ENCODE assay signal across 8 cellular contexts in genomic region chrX:75522565-75523411, GRCh38. TPM values are rescaled to one million over a fixed set of nuclear protein-coding genes. Genes with fewer than 3 reads are reported as not detected.
DNase-seq lines count a peak whose midpoint lies in the region; ATAC-seq and TF ChIP-seq lines count a peak whose summit lies in the region.

TSS of gene ZDHHC15 (minus strand) at chrX:75523037. CDS start at chrX:75523024, 13 bp downstream.

- H2BK120ac ChIP-seq in trophoblast cell (ENCODE audit: insufficient read depth, low read length, poor library complexity), result no peak within 1 kb of the TSS

- H3K27ac ChIP-seq in RWPE2 (ENCODE audit: poor library complexity, severe bottlenecking) (no peak within 1 kb of the TSS), trophoblast cell (ENCODE audit: low read depth, low read length) (no peak within 1 kb of the TSS), upper lobe of right lung (peak within 1 kb of the TSS; percentile 51)

- H4K12ac ChIP-seq in trophoblast cell (ENCODE audit: low read depth, low read length), result no peak within 1 kb of the TSS

- no peak within 1 kb of the TSS for H3K23ac ChIP-seq in trophoblast cell (ENCODE audit: low read length)

- no peaks in the 10 kb centered on the region for H3K27me3 Mint-ChIP-seq in activated naive CD8-positive, alpha-beta T cell treated with anti-CD3 and anti-CD28 coated beads, Interleukin-2, amount 10 ng/mL, durations not matched to agents 7 days and 5 days

- TF ChIP-seq CTCF in RWPE2 (IDR thresholded peaks at IDR 0.05; ENCODE audit: poor library complexity, severe bottlenecking), result no peak
- TF ChIP-seq CTCF in upper lobe of right lung (IDR thresholded peaks at IDR 0.05), result no peak

- peak; percentile 14 for DNase-seq in H4 (ENCODE audit: low spot score)
- no peak for DNase-seq in RWPE2 (ENCODE audit: low spot score)
- peak; percentile 52 for DNase-seq in activated naive CD8-positive, alpha-beta T cell treated with anti-CD3 and anti-CD28 coated beads, Interleukin-2, amount 10 ng/mL, durations not matched to agents 7 days and 5 days
- peak; percentile 77 for DNase-seq in left cardiac atrium
- peak in 1 of 2 donors; percentile 2 for DNase-seq in trophoblast cell
- peak; percentile 83 for DNase-seq in upper lobe of right lung
- DNase-seq in SKM-1 treated with dmso at 0.1 percent for 144 hours (lab: John Stamatoyannopoulos, UW; ENCODE audit: unreplicated experiment), result no peak

- no peaks in the 10 kb centered on the region for H3K9me3 Mint-ChIP-seq in activated naive CD8-positive, alpha-beta T cell treated with anti-CD3 and anti-CD28 coated beads, Interleukin-2, amount 10 ng/mL, durations not matched to agents 7 days and 5 days

- H3K18ac ChIP-seq in trophoblast cell (ENCODE audit: low read length), result no peak within 1 kb of the TSS

- no peak within 1 kb of the TSS for H4K91ac ChIP-seq in trophoblast cell (ENCODE audit: low read depth, low read length)

- H3K27me3 ChIP-seq in RWPE2 (ENCODE audit: insufficient read depth, poor library complexity, severe bottlenecking), result no peaks in the 10 kb centered on the region
- no peaks in the 10 kb centered on the region for H3K27me3 ChIP-seq in trophoblast cell (ENCODE audit: insufficient read depth, low read length)
- no peaks in the 10 kb centered on the region for H3K27me3 ChIP-seq in upper lobe of right lung

- POLR2A ChIA-PET in activated naive CD8-positive, alpha-beta T cell treated with anti-CD3 and anti-CD28 coated beads, Interleukin-2, amount 10 ng/mL, durations not matched to agents 7 days and 5 days (lab: Charles Lee), result no interaction called here

- peak within 1 kb of the TSS; percentile 45 for H2AFZ ChIP-seq in trophoblast cell (ENCODE audit: insufficient read depth, low read length, poor library complexity)

- H3K4me2 ChIP-seq in trophoblast cell (ENCODE audit: low read length), result peak within 1 kb of the TSS; percentile 57

- no peak within 1 kb of the TSS for H3K4me3 ChIP-seq in RWPE2 (ENCODE audit: severe bottlenecking)
- H3K4me3 ChIP-seq in trophoblast cell (ENCODE audit: low read depth, low read length), result peak within 1 kb of the TSS; percentile 78
- H3K4me3 ChIP-seq in upper lobe of right lung, result peak within 1 kb of the TSS; percentile 52

- peaks cover 8% of the 10 kb centered on the region for H3K4me1 Mint-ChIP-seq in activated naive CD8-positive, alpha-beta T cell treated with anti-CD3 and anti-CD28 coated beads, Interleukin-2, amount 10 ng/mL, durations not matched to agents 7 days and 5 days

- H3K9ac ChIP-seq in trophoblast cell (ENCODE audit: low read length), result peak within 1 kb of the TSS; percentile 71

- peaks cover 2% of the 10 kb centered on the region for H3K79me2 ChIP-seq in trophoblast cell (ENCODE audit: control insufficient read depth, insufficient read depth, low read length, poor library complexity)

- no peaks in the 10 kb centered on the region for H3K9me3 ChIP-seq in RWPE2 (ENCODE audit: severe bottlenecking)
- no peaks in the 10 kb centered on the region for H3K9me3 ChIP-seq in trophoblast cell (ENCODE audit: insufficient read depth, low read depth, low read length)
- H3K9me3 ChIP-seq in upper lobe of right lung, result no peaks in the 10 kb centered on the region

- intact Hi-C loops in left cardiac atrium (cut with DNase I) (no loop called here), upper lobe of right lung (cut with DNase I) (no loop called here)

- WGBS in trophoblast cell (ENCODE audit: extremely low coverage, insufficient coverage, insufficient read length), result no CpG with 5 or more reads among the region's 43 CpGs

- H3K14ac ChIP-seq in trophoblast cell (ENCODE audit: low read length), result no peak within 1 kb of the TSS

- H2AK5ac ChIP-seq in trophoblast cell (ENCODE audit: low read length), result no peak within 1 kb of the TSS

- peak within 1 kb of the TSS; percentile 88 for H3K4me3 Mint-ChIP-seq in activated naive CD8-positive, alpha-beta T cell treated with anti-CD3 and anti-CD28 coated beads, Interleukin-2, amount 10 ng/mL, durations not matched to agents 7 days and 5 days

- peak; percentile 72 for ATAC-seq in RWPE2 (ENCODE audit: low read depth)
- ATAC-seq in activated naive CD8-positive, alpha-beta T cell treated with anti-CD3 and anti-CD28 coated beads, Interleukin-2, amount 10 ng/mL, durations not matched to agents 7 days and 5 days (ENCODE audit: low read depth), result peak; percentile 93
- ATAC-seq in left cardiac atrium, result peak; percentile 96 to 98
- peak; percentile 99 for ATAC-seq in upper lobe of right lung
- no peak for ATAC-seq in GM18909 (IDR thresholded peaks at IDR 0.05; ENCODE audit: poor library complexity, unreplicated experiment)

- no peak within 1 kb of the TSS for H2BK12ac ChIP-seq in trophoblast cell (ENCODE audit: low read length)

- H3K36me3 ChIP-seq in RWPE2 (ENCODE audit: low read depth), result no peaks in the 10 kb centered on the region
- H3K36me3 ChIP-seq in trophoblast cell (ENCODE audit: control insufficient read depth in 1 of 2, insufficient read depth in 2 of 2, low read length in 2 of 2), result no peaks in the 10 kb centered on the region
- H3K36me3 ChIP-seq in upper lobe of right lung, result no peaks in the 10 kb centered on the region

- no peak within 1 kb of the TSS for H2BK5ac ChIP-seq in trophoblast cell (ENCODE audit: low read depth, low read length, poor library complexity)

- H3K27ac Mint-ChIP-seq in activated naive CD8-positive, alpha-beta T cell treated with anti-CD3 and anti-CD28 coated beads, Interleukin-2, amount 10 ng/mL, durations not matched to agents 7 days and 5 days, result peak within 1 kb of the TSS; percentile 58

- no peak within 1 kb of the TSS for H3K4ac ChIP-seq in trophoblast cell (ENCODE audit: low read depth, low read length)

- H3K4me1 ChIP-seq in RWPE2 (ENCODE audit: insufficient read depth, poor library complexity, severe bottlenecking) (no peaks in the 10 kb centered on the region), trophoblast cell (ENCODE audit: control insufficient read depth in 1 of 2, insufficient read depth in 2 of 2, low read length in 2 of 2) (no peaks in the 10 kb centered on the region), upper lobe of right lung (no peaks in the 10 kb centered on the region)

- H3K79me1 ChIP-seq in trophoblast cell (ENCODE audit: low read length), result no peaks in the 10 kb centered on the region

- peak within 1 kb of the TSS; percentile 33 for H4K8ac ChIP-seq in trophoblast cell (ENCODE audit: low read depth, low read length)

- no peaks in the 10 kb centered on the region for H3K36me3 Mint-ChIP-seq in activated naive CD8-positive, alpha-beta T cell treated with anti-CD3 and anti-CD28 coated beads, Interleukin-2, amount 10 ng/mL, durations not matched to agents 7 days and 5 days

RNA-seq across cellular contexts. Expression of gene ZDHHC15, which starts in this region (rescaled TPM):
- 0.27 and 1.4 TPM in 2 replicates for total RNA-seq in H4 (2014; rRNA removed; shearing (Covaris generic))
- total RNA-seq in activated naive CD8-positive, alpha-beta T cell treated with anti-CD3 and anti-CD28 coated beads, Interleukin-2, amount 10 ng/mL, durations not matched to agents 7 days and 5 days, result under 1 TPM; 0.06 to 0.11 TPM
- total RNA-seq in left cardiac atrium (1 to 10 TPM; 2.6 to 3.2 TPM), upper lobe of right lung (1.4 TPM)
- polyA plus RNA-seq in trophoblast cell (2013), result 0.24 and 0.29 TPM in 2 replicates

Comparison
In these comparisons a context has a peak if more than half of its experiments do, and no peak if none do; other contexts are left out.
1. Peak in DNase-seq and ATAC-seq in activated naive CD8-positive, alpha-beta T cell treated with anti-CD3 and anti-CD28 coated beads, Interleukin-2, amount 10 ng/mL, durations not matched to agents 7 days and 5 days; RNA of the gene not detected or under 1 TPM.
2. DNase-seq: peak in H4 (single experiment), left cardiac atrium (single experiment) and upper lobe of right lung (single experiment); none in RWPE2 (single experiment) and SKM-1 treated with dmso at 0.1 percent for 144 hours (single experiment).